Comparison of ENCODE assay signal across 21 cellular contexts in genomic region chr1:232973652-232974611, GRCh38. TPM values are rescaled to one million over a fixed set of nuclear protein-coding genes. Genes with fewer than 3 reads are reported as not detected.
DNase-seq lines count a peak whose midpoint lies in the region; ATAC-seq, FAIRE-seq and TF ChIP-seq lines count a peak whose summit lies in the region.
"Had no signal": no experiment of that assay in that cellular context is flagged by ENCODE, and none has a peak within 500 bp of the region (broad histone marks: within the 10 kb centered on the region; RNA-seq: fewer than 3 reads in every experiment).

No MANE protein-coding gene starts in this region.

- no peaks in the 10 kb centered on the region for H3K27me3 Mint-ChIP-seq in CD8-positive, alpha-beta T cell (ENCODE audit: low read depth)
- no peaks in the 10 kb centered on the region for H3K27me3 Mint-ChIP-seq in WTC11 (ENCODE audit: low read depth)
- H3K27me3 Mint-ChIP-seq: CD8-positive, alpha-beta memory T cell had no signal

- WGBS in SK-N-SH (ENCODE audit: low lambda C conversion rate) = 88% methylated on average over 2 of the region's 2 CpGs
- WGBS in psoas muscle, 3 donors = 84 to 90% (median 85%) methylated on average over 2 of the region's 2 CpGs

- H4K20me1 ChIP-seq in SK-N-SH (ENCODE audit: insufficient read depth) (no peaks in the 10 kb centered on the region), endothelial cell of umbilical vein (replicated peaks; ENCODE audit: control insufficient read depth, extremely low read depth, insufficient read depth, low read length) (no peaks in the 10 kb centered on the region)
- H4K20me1 ChIP-seq: BLaER1 had no signal

- H3K9me3 ChIP-seq in SK-N-SH (peaks cover 11% of the 10 kb centered on the region), endothelial cell of umbilical vein (replicated peaks; ENCODE audit: control insufficient read depth, insufficient read depth, low read length) (no peaks in the 10 kb centered on the region), psoas muscle (peaks cover 4% of the 10 kb centered on the region)
- H3K9me3 ChIP-seq in CD8-positive, alpha-beta T cell (ENCODE audit: low read length) = peaks cover 10% of the 10 kb centered on the region

- H3K36me3 ChIP-seq in SK-N-SH (replicated peaks in 1 of 2; ENCODE audit: control insufficient read depth in 1 of 2, insufficient read depth in 2 of 2, low read length in 1 of 2) = peaks cover 49 to 81% of the 10 kb centered on the region in 2 experiments
- H3K36me3 ChIP-seq in CD8-positive, alpha-beta T cell (ENCODE audit: insufficient read depth, low read length) = peaks cover 20% of the 10 kb centered on the region
- peaks cover 3% of the 10 kb centered on the region in 2 experiments for H3K36me3 ChIP-seq in endothelial cell of umbilical vein (ENCODE audit: control insufficient read depth in 2 of 2, extremely low read depth in 1 of 2, insufficient read depth in 2 of 2, low read length in 2 of 2)
- peaks cover 2 to 82% of the 10 kb centered on the region in 2 donors for H3K36me3 ChIP-seq in psoas muscle (ENCODE audit: insufficient read depth in 1 of 2, low read depth in 1 of 2)

- H3K9me3 Mint-ChIP-seq in CD8-positive, alpha-beta T cell = peaks cover 22% of the 10 kb centered on the region
- H3K9me3 Mint-ChIP-seq in WTC11 = peaks cover 19% of the 10 kb centered on the region

- FAIRE-seq in endothelial cell of umbilical vein (lab: Jason Lieb, UNC) = peak; percentile 83
- FAIRE-seq: GM12892, GM18507, H54 had no signal

- H3K27me3 ChIP-seq in SK-N-SH (ENCODE audit: insufficient read depth) (no peaks in the 10 kb centered on the region), endothelial cell of umbilical vein (ENCODE audit: control insufficient read depth in 2 of 2, insufficient read depth in 2 of 2, low read length in 2 of 2) (no peaks in the 10 kb centered on the region), psoas muscle (ENCODE audit: insufficient read depth in 3 of 3, low read length in 2 of 3) (no peaks in the 10 kb centered on the region)
- H3K27me3 ChIP-seq in CD8-positive, alpha-beta T cell (ENCODE audit: insufficient read depth, low read length) = no peaks in the 10 kb centered on the region
- H3K27me3 ChIP-seq: BLaER1, SJSA1 had no signal

- H3K27ac Mint-ChIP-seq in CD8-positive, alpha-beta T cell = peak overlapping the region; percentile 27
- no peak overlapping the region for H3K27ac Mint-ChIP-seq in WTC11

- DNase-seq in SK-N-SH (no peak), WTC11 (ENCODE audit: low spot score) (no peak), endothelial cell of umbilical vein (ENCODE audit: low read depth, low spot score) (peak; percentile 48), D341Med (ENCODE audit: low spot score) (no peak), psoas muscle (no peak), AG08395 (ENCODE audit: low spot score) (no peak)
- no peak for DNase-seq in CD8-positive, alpha-beta T cell
- DNase-seq: CD8-positive, alpha-beta memory T cell; DMS79; MV-4-11; NCI-H1694 treated with DMSO at 0.1 percent for 48 hours; NCI-H2227 treated with DMSO at 0.1 percent for 48 hours; NCI-H524; NCI-H82; PC-3 had no signal

- H3K4me1 Mint-ChIP-seq in CD8-positive, alpha-beta T cell (ENCODE audit: low read depth) = peaks cover 12% of the 10 kb centered on the region
- H3K4me1 Mint-ChIP-seq in WTC11 = no peaks in the 10 kb centered on the region

- POLR2A ChIA-PET in SK-N-SH (lab: Yijun Ruan, JAX) = no interaction called here
- POLR2A ChIA-PET in CD8-positive, alpha-beta T cell (lab: Charles Lee) = no interaction called here
- POLR2A ChIA-PET in WTC11 (lab: Charles Lee) = no interaction called here
- POLR2A ChIA-PET in endothelial cell of umbilical vein (lab: Charles Lee) = no interaction called here

- TF ChIP-seq RAD21 in SK-N-SH (IDR thresholded peaks at IDR 0.05; ENCODE audit: low read length) = no peak

- H3K9me1 ChIP-seq in endothelial cell of umbilical vein (replicated peaks; ENCODE audit: control insufficient read depth, extremely low read depth, insufficient read depth, low read length) = no peaks in the 10 kb centered on the region

- TF ChIP-seq POLR2A in endothelial cell of umbilical vein (IDR thresholded peaks at IDR 0.05; ENCODE audit: low read depth, low read length) = no peak

- H3K4me1 ChIP-seq in SK-N-SH (ENCODE audit: control insufficient read depth in 1 of 2, insufficient read depth in 2 of 2, low read depth in 1 of 2, low read length in 1 of 2) (peaks cover 0 to 20% of the 10 kb centered on the region in 2 experiments; a peak in 2 of 4 replicates), endothelial cell of umbilical vein (ENCODE audit: control insufficient read depth, extremely low read depth, insufficient read depth, low read length) (peaks cover 2% of the 10 kb centered on the region), psoas muscle (peaks cover 5% of the 10 kb centered on the region)
- no peaks in the 10 kb centered on the region for H3K4me1 ChIP-seq in CD8-positive, alpha-beta T cell (ENCODE audit: insufficient read depth, low read length)

- H3K4me3 Mint-ChIP-seq in CD8-positive, alpha-beta T cell = no peak overlapping the region
- no peak overlapping the region for H3K4me3 Mint-ChIP-seq in WTC11
- H3K4me3 Mint-ChIP-seq: CD8-positive, alpha-beta memory T cell had no signal

- no peak for TF ChIP-seq EP300 in SK-N-SH (IDR thresholded peaks at IDR 0.05; ENCODE audit: borderline replicate concordance in 1 of 2, low read depth in 1 of 2, low read length in 1 of 2)

- no TSS peak for BruUV-seq in endothelial cell of umbilical vein (replicated peaks; lab: Mats Ljungman, UMichigan)

- CTCF ChIA-PET in SK-N-SH (lab: Yijun Ruan, JAX) (interaction anchor here (1.5 kb wide), 1 partner anchor 9 kb away, joined by 3 read pairs; no protein-coding TSS in a partner anchor), WTC11 (lab: Charles Lee) (no interaction called here), endothelial cell of umbilical vein (lab: Charles Lee) (interaction anchor here (0.7 kb wide), 1 partner anchor 13 kb away, joined by 3 read pairs; no protein-coding TSS in a partner anchor)
- CTCF ChIA-PET in CD8-positive, alpha-beta T cell (lab: Charles Lee) = no interaction called here

- ATAC-seq in SK-N-SH treated with all-trans-retinoic acid at 6 μM for 48 hours (no peak), WTC11 (no peak), psoas muscle (no peak)
- ATAC-seq in CD8-positive, alpha-beta T cell = no peak
- ATAC-seq: PC-3 had no signal

- intact Hi-C loops in CD8-positive, alpha-beta T cell (cut with DNase I, micrococcal nuclease) = no loop called here
- intact Hi-C loops in endothelial cell of umbilical vein (cut with micrococcal nuclease) = loop anchor here (1.0 kb wide), 1 partner anchor 290 kb away; no protein-coding TSS in a partner anchor
- intact Hi-C loops in psoas muscle (cut with DNase I) = no loop called here

- H3K4me3 ChIP-seq in SK-N-SH (ENCODE audit: low read depth in 2 of 2, low read length in 1 of 2) = no peak overlapping the region
- no peak overlapping the region for H3K4me3 ChIP-seq in CD8-positive, alpha-beta T cell (ENCODE audit: low read depth, low read length)
- H3K4me3 ChIP-seq in endothelial cell of umbilical vein (replicated peaks in 1 of 3; ENCODE audit: insufficient read depth in 1 of 3, low read depth in 1 of 3, low read length in 3 of 3) = no peak overlapping the region
- H3K4me3 ChIP-seq in psoas muscle = no peak overlapping the region
- H3K4me3 ChIP-seq: BLaER1, SJSA1 had no signal

- no peak for TF ChIP-seq CTCF in SK-N-SH (IDR thresholded peaks at IDR 0.05)
- TF ChIP-seq CTCF in CD8-positive, alpha-beta T cell (IDR thresholded peaks at IDR 0.05) = no peak
- no peak for TF ChIP-seq CTCF in WTC11 (IDR thresholded peaks at IDR 0.05)
- TF ChIP-seq CTCF in endothelial cell of umbilical vein (IDR thresholded peaks at IDR 0.05; ENCODE audit: extremely low read depth in 1 of 2, insufficient read depth in 1 of 2, low read depth in 1 of 2, low read length in 2 of 2) = no peak
- no peak for TF ChIP-seq CTCF in psoas muscle (IDR thresholded peaks at IDR 0.05)

- peaks cover 83% of the 10 kb centered on the region for H3K36me3 Mint-ChIP-seq in CD8-positive, alpha-beta T cell
- peaks cover 85% of the 10 kb centered on the region for H3K36me3 Mint-ChIP-seq in WTC11

- H3F3A ChIP-seq in SK-N-SH (replicated peaks; ENCODE audit: insufficient read depth) = no peaks in the 10 kb centered on the region

- H2AFZ ChIP-seq in SK-N-SH (ENCODE audit: low read depth) (no peak overlapping the region), endothelial cell of umbilical vein (ENCODE audit: low read depth, low read length) (no peak overlapping the region)

- dilution Hi-C loops in endothelial cell of umbilical vein (cut with MboI; ENCODE audit: extremely low pct_ligation_motif_present, low sequenced_read_pairs) = no loop called here

- no peak overlapping the region for H3K27ac ChIP-seq in SK-N-SH (ENCODE audit: low read depth in 2 of 2, low read length in 1 of 2)
- no peak overlapping the region for H3K27ac ChIP-seq in CD8-positive, alpha-beta T cell (ENCODE audit: low read depth, low read length)
- H3K27ac ChIP-seq in endothelial cell of umbilical vein (ENCODE audit: insufficient read depth, low read depth, low read length) = no peak overlapping the region
- H3K27ac ChIP-seq in psoas muscle = no peak overlapping the region
- H3K27ac ChIP-seq: BLaER1, SJSA1 had no signal

- no peaks in the 10 kb centered on the region for H3K79me2 ChIP-seq in SK-N-SH (ENCODE audit: insufficient read depth)
- no peaks in the 10 kb centered on the region for H3K79me2 ChIP-seq in endothelial cell of umbilical vein (ENCODE audit: control insufficient read depth, insufficient read depth, low read length)

- no peak overlapping the region for H3K4me2 ChIP-seq in SK-N-SH
- no peak overlapping the region for H3K4me2 ChIP-seq in endothelial cell of umbilical vein (ENCODE audit: insufficient read depth, low read length)
- H3K4me2 ChIP-seq: BLaER1 had no signal

- H3K9me2 ChIP-seq in SK-N-SH = no peaks in the 10 kb centered on the region

- H3K9ac ChIP-seq in SK-N-SH = no peak overlapping the region
- no peak overlapping the region for H3K9ac ChIP-seq in endothelial cell of umbilical vein (replicated peaks; ENCODE audit: extremely low read depth, insufficient read depth, low read length)
- H3K9ac ChIP-seq: BLaER1 had no signal

RNA-seq across cellular contexts. Expression of gene NTPCR, which starts 23.5 kb away (rescaled TPM):
- polyA plus RNA-seq in SK-N-SH (2012; rRNA removed) (20.8 and 20.9 TPM in 2 replicates), endothelial cell of umbilical vein (12.1 and 13.2 TPM in 2 replicates), psoas muscle (10 to 100 TPM; 34.8 to 75.1 (median 65.0) TPM)
- polyA plus RNA-seq in SK-N-SH (2012; cell fraction: cytosol; rRNA removed) = 23.5 and 25.1 TPM in 2 replicates
- 15.5 and 17.7 TPM in 2 replicates for polyA plus RNA-seq in SK-N-SH (2012; cell fraction: nucleus; rRNA removed)
- 1 to 10 TPM; 3.4 to 3.9 TPM for total RNA-seq in CD8-positive, alpha-beta T cell
- total RNA-seq in WTC11 (2021) (102 to 109 TPM (median 103 TPM) in 3 replicates), endothelial cell of umbilical vein (30.3 and 35.3 TPM in 2 replicates), psoas muscle (10 to 100 TPM; 37.2 to 72.0 (median 62.2) TPM)
- polyA plus RNA-seq in endothelial cell of umbilical vein (2011; cell fraction: cytosol; rRNA removed) = 22.2 and 23.9 TPM in 2 replicates
- 18.4 and 20.3 TPM in 2 replicates for polyA plus RNA-seq in endothelial cell of umbilical vein (2011; cell fraction: nucleus; rRNA removed)
- 49.4 and 53.7 TPM in 2 replicates for polyA plus RNA-seq in endothelial cell of umbilical vein (2012)
- polyA minus RNA-seq in endothelial cell of umbilical vein = 10.0 and 15.1 TPM in 2 replicates
- 11.8 TPM for polyA minus RNA-seq in endothelial cell of umbilical vein (2011; cell fraction: cytosol; rRNA and poly(A)+ RNA removed)
- 11.0 and 12.8 TPM in 2 replicates for polyA minus RNA-seq in endothelial cell of umbilical vein (2011; cell fraction: nucleus; rRNA and poly(A)+ RNA removed)

Comparison
In these comparisons a context has a peak if more than half of its experiments do, and no peak if none do; other contexts are left out.
1. CTCF ChIA-PET loops: an anchor here in SK-N-SH (1.5 kb wide) and endothelial cell of umbilical vein (0.7 kb wide); none called in CD8-positive, alpha-beta T cell and WTC11.